8 cellular contexts compared by ENCODE assay signal in the genomic region with DNA sequence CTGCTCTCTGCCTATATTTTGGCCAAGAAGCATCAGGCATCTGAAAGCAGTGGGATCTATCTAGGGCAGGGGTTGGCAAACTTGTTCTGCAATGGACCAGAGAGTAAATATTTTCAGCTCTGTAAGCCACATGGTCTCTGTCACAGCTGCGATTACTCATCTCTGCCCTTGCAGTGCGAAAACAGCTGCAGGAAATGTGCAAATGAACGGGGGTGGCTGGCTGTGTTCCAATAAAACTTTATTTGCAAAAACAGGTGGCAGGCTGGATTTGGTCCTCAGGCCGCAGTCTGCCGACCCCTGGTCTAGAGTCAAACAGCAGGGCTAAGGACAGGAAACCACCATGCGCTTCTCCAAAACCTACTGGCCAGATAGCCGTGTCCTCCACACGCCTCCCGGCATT. TPM values are rescaled to one million over a fixed set of nuclear protein-coding genes. Genes with fewer than 3 reads are reported as not detected.
DNase-seq lines count a peak whose midpoint lies in the region; ATAC-seq, FAIRE-seq and TF ChIP-seq lines count a peak whose summit lies in the region.

No MANE protein-coding gene starts in this region.

- H3K27ac Mint-ChIP-seq in naive thymus-derived CD8-positive, alpha-beta T cell: no peak overlapping the region

- DNase-seq in Ammon's horn (ENCODE audit: low spot score) (peak; percentile 79), choroid plexus epithelial cell (ENCODE audit: low read depth) (peak; percentile 97), pancreas (no peak), retina (no peak)
- DNase-seq in activated effector memory CD4-positive, alpha-beta T cell treated with anti-CD3 and anti-CD28 coated beads, Interleukin-2, amount 50 U/mL, for 16 hours: no peak
- no peak for DNase-seq in naive thymus-derived CD8-positive, alpha-beta T cell

- no peak overlapping the region for H3K27ac ChIP-seq in pancreas

- peaks cover 0 to 1% (median 0%) of the 10 kb centered on the region in 4 donors for H3K4me1 Mint-ChIP-seq in naive thymus-derived CD8-positive, alpha-beta T cell

- peak; percentile 90 for ATAC-seq in GM19438 (IDR thresholded peaks at IDR 0.05; ENCODE audit: low read depth, unreplicated experiment)
- ATAC-seq in HG03439 (IDR thresholded peaks at IDR 0.05; ENCODE audit: unreplicated experiment): peak; percentile 89
- peak in 3 of 4 donors; percentile 35 to 43 (median 38) for ATAC-seq in pancreas
- ATAC-seq in naive thymus-derived CD8-positive, alpha-beta T cell: no peak

- intact Hi-C loops in pancreas (cut with DNase I): no loop called here

- no peaks in the 10 kb centered on the region for H3K27me3 ChIP-seq in pancreas

- no peaks in the 10 kb centered on the region for H3K4me1 ChIP-seq in pancreas

- no peaks in the 10 kb centered on the region for H3K9me3 Mint-ChIP-seq in naive thymus-derived CD8-positive, alpha-beta T cell

- POLR2A ChIA-PET in naive thymus-derived CD8-positive, alpha-beta T cell (lab: Charles Lee): no interaction called here

- WGBS in pancreas, 2 donors: 83 to 87% methylated on average over 9 of the region's 9 CpGs

- H3K27me3 Mint-ChIP-seq in naive thymus-derived CD8-positive, alpha-beta T cell: no peaks in the 10 kb centered on the region

- no peak for FAIRE-seq in pancreas (lab: Jason Lieb, UNC)

- peaks cover 0 to 41% (median 18%) of the 10 kb centered on the region in 3 donors for H3K36me3 ChIP-seq in pancreas

- no peak overlapping the region for H3K4me3 ChIP-seq in choroid plexus epithelial cell (ENCODE audit: low read depth, low read length)
- H3K4me3 ChIP-seq in pancreas: no peak overlapping the region

- no peaks in the 10 kb centered on the region for H3K9me3 ChIP-seq in pancreas

- TF ChIP-seq CTCF in choroid plexus epithelial cell (conservative IDR thresholded peaks at IDR 0.05; ENCODE audit: low read depth, low read length) (no peak), pancreas (IDR thresholded peaks at IDR 0.05) (no peak)

- peaks cover 0 to 47% (median 26%) of the 10 kb centered on the region in 3 donors for H3K36me3 Mint-ChIP-seq in naive thymus-derived CD8-positive, alpha-beta T cell

- H3K4me3 Mint-ChIP-seq in naive thymus-derived CD8-positive, alpha-beta T cell: no peak overlapping the region

RNA-seq across cellular contexts. Expression of a gene that starts 48.6 kb away (rescaled TPM):
- total RNA-seq in pancreas: 10 to 100 TPM; 16.1 to 23.5 (median 18.3) TPM
- 10 to 100 TPM; 20.5 to 24.8 TPM for polyA plus RNA-seq in pancreas
- 10 to 100 TPM; 14.8 to 17.3 TPM for total RNA-seq in naive thymus-derived CD8-positive, alpha-beta T cell
- polyA plus RNA-seq in naive thymus-derived CD8-positive, alpha-beta T cell: 10 to 100 TPM in 2 of 3 donors, 1 to 10 TPM in 1; 9.5 to 14.3 (median 11.4) TPM

RNA-seq across cellular contexts. Expression of a gene that starts 48.6 kb away (rescaled TPM):
- 10 to 100 TPM in 2 of 6 donors, 1 to 10 TPM in 4; 6.1 to 14.0 (median 9.2) TPM for total RNA-seq in pancreas
- polyA plus RNA-seq in pancreas: 1 to 10 TPM; 7.0 to 8.6 TPM
- total RNA-seq in naive thymus-derived CD8-positive, alpha-beta T cell: 10 to 100 TPM; 29.0 to 37.5 TPM
- 10 to 100 TPM; 11.3 to 15.4 (median 13.0) TPM for polyA plus RNA-seq in naive thymus-derived CD8-positive, alpha-beta T cell

Comparison
In these comparisons a context has a peak if more than half of its experiments do, and no peak if none do; other contexts are left out.
1. DNase-seq: peak in Ammon's horn (single experiment) and choroid plexus epithelial cell (single experiment); none in pancreas (0 of 6), activated effector memory CD4-positive, alpha-beta T cell treated with anti-CD3 and anti-CD28 coated beads, Interleukin-2, amount 50 U/mL, for 16 hours (single experiment), naive thymus-derived CD8-positive, alpha-beta T cell (0 of 10) and retina (single experiment).
2. ATAC-seq: peak in GM19438 (single experiment), HG03439 (single experiment) and pancreas (3 of 4); none in naive thymus-derived CD8-positive, alpha-beta T cell (0 of 2).